In the genomic region with DNA sequence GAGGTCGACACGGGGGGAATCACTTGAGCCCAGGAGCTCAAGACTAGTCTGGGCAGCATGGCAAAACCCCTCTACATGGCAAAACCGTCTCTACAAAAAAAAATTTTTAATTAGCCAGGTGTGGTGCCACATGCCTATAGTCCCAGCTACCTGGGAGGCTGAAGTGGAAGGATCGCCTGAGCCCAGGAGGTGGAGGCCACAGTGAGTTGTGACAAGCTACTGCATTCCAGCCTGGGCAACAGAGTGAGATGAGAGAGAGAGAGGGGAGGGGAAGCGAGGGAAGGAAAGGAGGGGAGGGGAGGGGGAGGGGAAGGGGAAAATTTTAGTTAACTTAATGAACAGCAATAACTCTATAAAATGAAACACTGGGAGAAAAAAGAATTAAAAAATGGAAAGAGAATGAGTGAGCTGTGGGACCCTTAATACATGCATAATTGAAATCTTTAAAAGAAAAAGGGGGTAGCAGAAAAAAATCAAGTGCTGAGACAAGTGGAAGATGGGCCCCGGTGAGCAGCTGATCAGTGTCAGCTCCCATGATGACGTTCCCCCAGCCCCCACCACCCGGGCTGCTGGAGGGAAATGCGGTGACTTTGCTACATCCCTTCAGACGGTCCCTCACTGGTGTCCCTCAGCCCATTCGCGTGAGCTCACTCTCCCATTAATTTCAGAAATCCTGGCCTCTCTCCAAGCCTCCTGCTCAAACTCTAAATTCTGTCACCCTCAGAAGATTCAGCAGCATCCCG, we compare ENCODE assay signal across 28 cellular contexts. TPM values are rescaled to one million over a fixed set of nuclear protein-coding genes. Genes with fewer than 3 reads are reported as not detected.
"Had no signal": no experiment of that assay in that cellular context is flagged by ENCODE, and none has a peak within 500 bp of the region (broad histone marks: within the 10 kb centered on the region; RNA-seq: fewer than 3 reads in every experiment).

No MANE protein-coding gene starts in this region.

- H3K4me3 Mint-ChIP-seq: activated CD8-positive, alpha-beta T cell treated with anti-CD3 and anti-CD28 coated beads for 36 hours; activated naive CD4-positive, alpha-beta T cell treated with anti-CD3 and anti-CD28 coated beads, Interleukin-2, amount 10 ng/mL, durations not matched to agents 7 days and 5 days; activated naive CD8-positive, alpha-beta T cell treated with anti-CD3 and anti-CD28 coated beads, Interleukin-2, amount 50 U/mL, for 24 hours; activated T-cell treated with anti-CD3 and anti-CD28 coated beads, Interleukin-2, amount 50 U/mL, for 24 hours; nephron progenitor cell; stimulated activated naive CD8-positive, alpha-beta T cell treated with anti-CD3 and anti-CD28 coated beads, Interleukin-15, amount 100 ng/mL, for 72 hours had no signal

- H3K9me3 Mint-ChIP-seq: activated CD8-positive, alpha-beta T cell treated with anti-CD3 and anti-CD28 coated beads for 36 hours; activated naive CD4-positive, alpha-beta T cell treated with anti-CD3 and anti-CD28 coated beads, Interleukin-2, amount 10 ng/mL, durations not matched to agents 7 days and 5 days; activated naive CD8-positive, alpha-beta T cell treated with anti-CD3 and anti-CD28 coated beads, Interleukin-2, amount 50 U/mL, for 24 hours; activated T-cell treated with anti-CD3 and anti-CD28 coated beads, Interleukin-2, amount 50 U/mL, for 24 hours; activated T-helper 2 cell treated with anti-CD3 and anti-CD28 coated beads, Interferon-gamma antibody, Interleukin-2, Interleukin-4, amounts not matched to agents 10 μg/mL and 5 μg/mL and 100 μg/mL, durations not matched to agents 14 hours and 24 hours and 36 hours; stimulated activated naive CD8-positive, alpha-beta T cell treated with anti-CD3 and anti-CD28 coated beads, Interleukin-15, amount 100 ng/mL, for 72 hours had no signal

- H3K27ac Mint-ChIP-seq: activated CD8-positive, alpha-beta T cell treated with anti-CD3 and anti-CD28 coated beads for 36 hours; activated naive CD4-positive, alpha-beta T cell treated with anti-CD3 and anti-CD28 coated beads, Interleukin-2, amount 10 ng/mL, durations not matched to agents 7 days and 5 days; activated naive CD8-positive, alpha-beta T cell treated with anti-CD3 and anti-CD28 coated beads, Interleukin-2, amount 50 U/mL, for 24 hours; activated T-cell treated with anti-CD3 and anti-CD28 coated beads, Interleukin-2, amount 50 U/mL, for 24 hours; activated T-helper 2 cell treated with anti-CD3 and anti-CD28 coated beads, Interferon-gamma antibody, Interleukin-2, Interleukin-4, amounts not matched to agents 10 μg/mL and 5 μg/mL and 100 μg/mL, durations not matched to agents 14 hours and 24 hours and 36 hours; nephron progenitor cell; stimulated activated naive CD8-positive, alpha-beta T cell treated with anti-CD3 and anti-CD28 coated beads, Interleukin-15, amount 100 ng/mL, for 72 hours had no signal

- H3K4me1 ChIP-seq: breast epithelium, prostate gland, right atrium auricular region, suprapubic skin, transverse colon, uterus had no signal

- H3K27me3 ChIP-seq: right atrium auricular region, transverse colon, uterus had no signal

- H3K4me3 ChIP-seq: breast epithelium, coronary artery, lung, prostate gland, right atrium auricular region, suprapubic skin, transverse colon, uterus had no signal

- ATAC-seq: activated CD8-positive, alpha-beta T cell treated with anti-CD3 and anti-CD28 coated beads for 36 hours; activated naive CD8-positive, alpha-beta T cell treated with anti-CD3 and anti-CD28 coated beads, Interleukin-2, amount 50 U/mL, for 24 hours; left colon; stimulated activated naive CD8-positive, alpha-beta T cell treated with anti-CD3 and anti-CD28 coated beads, Interleukin-15, amount 100 ng/mL, for 72 hours had no signal

- DNase-seq: activated CD4-positive, alpha-beta T cell treated with anti-CD3 and anti-CD28 coated beads for 48 hours; activated CD4-positive, CD25-positive, alpha-beta regulatory T cell; activated CD8-positive, alpha-beta T cell treated with anti-CD3 and anti-CD28 coated beads for 36 hours; activated naive CD4-positive, alpha-beta T cell treated with anti-CD3 and anti-CD28 coated beads, Interleukin-2, amount 10 ng/mL, durations not matched to agents 7 days and 5 days; activated naive CD8-positive, alpha-beta T cell treated with anti-CD3 and anti-CD28 coated beads, Interleukin-2, amount 50 U/mL, for 24 hours; activated T-cell treated with anti-CD3 and anti-CD28 coated beads, Interleukin-2, amount 50 U/mL, for 24 hours; foreskin melanocyte; glutamatergic neuron; hippocampal formation; left colon; midbrain; nephron progenitor cell; stimulated activated CD4-positive, alpha-beta T cell treated with anti-CD3 and anti-CD28 coated beads, Interleukin-15, amount 100 ng/mL, for 24 hours; stimulated activated CD4-positive, alpha-beta T cell treated with anti-CD3 and anti-CD28 coated beads, Interleukin-2, amount 100 ng/mL, for 48 hours; stimulated activated naive CD8-positive, alpha-beta T cell treated with anti-CD3 and anti-CD28 coated beads, Interleukin-15, amount 100 ng/mL, for 72 hours; transverse colon; uterus had no signal

- H3K27ac ChIP-seq: breast epithelium, coronary artery, prostate gland, right atrium auricular region, suprapubic skin, transverse colon, uterus had no signal

- H3K27me3 Mint-ChIP-seq: activated CD8-positive, alpha-beta T cell treated with anti-CD3 and anti-CD28 coated beads for 36 hours; activated naive CD8-positive, alpha-beta T cell treated with anti-CD3 and anti-CD28 coated beads, Interleukin-2, amount 50 U/mL, for 24 hours; activated T-cell treated with anti-CD3 and anti-CD28 coated beads, Interleukin-2, amount 50 U/mL, for 24 hours; stimulated activated naive CD8-positive, alpha-beta T cell treated with anti-CD3 and anti-CD28 coated beads, Interleukin-15, amount 100 ng/mL, for 72 hours had no signal

- H3K36me3 ChIP-seq: breast epithelium, prostate gland, right atrium auricular region, suprapubic skin, transverse colon, uterus had no signal

- H3K9me3 ChIP-seq: breast epithelium, prostate gland, right atrium auricular region, suprapubic skin, transverse colon, uterus had no signal

- FAIRE-seq: astrocyte, endometrium, islet of Langerhans had no signal

- H3K36me3 Mint-ChIP-seq: activated naive CD4-positive, alpha-beta T cell treated with anti-CD3 and anti-CD28 coated beads, Interleukin-2, amount 10 ng/mL, durations not matched to agents 7 days and 5 days had no signal

RNA-seq across cellular contexts. Expression of a gene that starts 2.7 kb away (rescaled TPM):
- total RNA-seq: activated CD8-positive, alpha-beta T cell treated with anti-CD3 and anti-CD28 coated beads for 36 hours; activated T-helper 2 cell treated with anti-CD3 and anti-CD28 coated beads, Interferon-gamma antibody, Interleukin-2, Interleukin-4, amounts not matched to agents 10 μg/mL and 5 μg/mL and 100 μg/mL, durations not matched to agents 14 hours and 24 hours and 36 hours; astrocyte; skeletal muscle tissue; uterus had no signal

RNA-seq across cellular contexts. Expression of a gene that starts 31.9 kb away (rescaled TPM):
- total RNA-seq: activated CD8-positive, alpha-beta T cell treated with anti-CD3 and anti-CD28 coated beads for 36 hours; activated T-helper 2 cell treated with anti-CD3 and anti-CD28 coated beads, Interferon-gamma antibody, Interleukin-2, Interleukin-4, amounts not matched to agents 10 μg/mL and 5 μg/mL and 100 μg/mL, durations not matched to agents 14 hours and 24 hours and 36 hours; astrocyte had no signal
